ENCODE assay signal across 9 cellular contexts in the genomic region with DNA sequence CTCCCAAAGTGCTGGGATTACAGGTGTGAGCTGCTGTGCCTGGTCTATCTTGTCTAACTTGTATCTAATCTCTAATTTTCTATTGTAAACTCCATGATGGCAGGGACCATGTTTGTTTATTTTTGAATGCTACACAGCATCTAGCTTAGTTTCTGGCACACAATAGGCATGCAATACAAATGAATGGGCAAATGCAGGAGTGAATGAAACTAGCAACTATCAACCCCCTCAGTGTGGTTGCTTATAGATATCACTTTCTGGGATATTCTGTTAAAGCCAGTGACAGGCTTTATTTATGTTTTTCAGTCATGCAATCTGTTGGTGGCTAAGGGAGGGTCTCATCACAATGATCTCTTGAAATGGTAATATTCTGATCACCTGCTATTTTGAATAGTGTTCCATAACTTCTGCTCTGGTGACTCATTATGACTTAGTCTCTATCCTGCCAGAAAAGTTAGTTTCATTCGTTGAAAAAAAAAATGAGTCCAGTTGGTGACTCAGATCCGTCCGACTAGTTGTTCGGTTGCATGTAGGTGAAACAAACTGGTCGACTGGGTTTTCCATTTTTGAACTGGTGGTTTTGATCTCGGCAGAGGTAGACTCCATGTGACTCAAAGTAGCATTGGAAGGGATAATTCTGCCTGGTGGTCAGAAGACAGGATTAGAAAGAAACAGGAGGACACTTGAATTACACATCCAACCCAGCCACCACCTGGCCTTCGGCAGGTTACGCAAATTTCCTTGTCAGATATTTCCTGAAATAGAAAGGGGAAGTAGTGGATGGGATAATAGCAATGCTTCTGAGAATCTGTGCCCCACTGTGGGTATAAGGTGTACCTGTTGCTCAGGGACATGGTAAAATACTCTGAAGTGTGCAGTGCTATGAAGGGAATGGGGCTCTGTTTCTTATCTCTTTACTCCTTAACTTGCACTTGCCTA.
A peak's percentile ranks its signal among the peaks of the same experiment; 100 is the strongest.
DNase-seq lines count a peak whose midpoint lies in the region; ATAC-seq and TF ChIP-seq lines count a peak whose summit lies in the region.
"Had no signal": no experiment of that assay in that cellular context is flagged by ENCODE, and none has a peak within 500 bp of the region (broad histone marks: within the 10 kb centered on the region; RNA-seq: fewer than 3 reads in every experiment).

No MANE protein-coding gene starts in this region.

- no peak for TF ChIP-seq POLR2A in ovary (IDR thresholded peaks at IDR 0.05)
- no peak for TF ChIP-seq POLR2A in upper lobe of left lung (IDR thresholded peaks at IDR 0.05)

- CTCF ChIA-PET in activated CD4-positive, alpha-beta memory T cell treated with anti-CD3 and anti-CD28 coated beads, Interleukin-2, amount 10 ng/mL, durations not matched to agents 7 days and 5 days (lab: Charles Lee): interaction anchor here (1.2 kb wide), 1 partner anchor 70 kb away, joined by 6 read pairs; no protein-coding TSS in a partner anchor

- POLR2A ChIA-PET in activated CD4-positive, alpha-beta memory T cell treated with anti-CD3 and anti-CD28 coated beads, Interleukin-2, amount 10 ng/mL, durations not matched to agents 7 days and 5 days (lab: Charles Lee): interaction anchor here (1.7 kb wide), 1 partner anchor 72 kb away, joined by 7 read pairs; no protein-coding TSS in a partner anchor

- H3K9me3 ChIP-seq in BE2C (no peaks in the 10 kb centered on the region), ovary (no peaks in the 10 kb centered on the region), upper lobe of left lung (no peaks in the 10 kb centered on the region)

- TF ChIP-seq EP300 in ovary (IDR thresholded peaks at IDR 0.05) (no peak), upper lobe of left lung (IDR thresholded peaks at IDR 0.05) (no peak)

- peaks cover 59% of the 10 kb centered on the region for H3K4me1 Mint-ChIP-seq in activated CD4-positive, alpha-beta memory T cell treated with anti-CD3 and anti-CD28 coated beads, Interleukin-2, amount 10 ng/mL, durations not matched to agents 7 days and 5 days
- H3K4me1 Mint-ChIP-seq in stimulated activated naive B cell treated with anti-CD40 and anti-IgM and Interleukin-4, amounts not matched to agents 10 μg/mL and 1 μg/mL and 100 μg/mL, for 72 hours: peaks cover 8 to 9% of the 10 kb centered on the region in 2 donors

- H3K4me3 ChIP-seq in BE2C (ENCODE audit: low read depth, low read length) (no peak overlapping the region), ovary (no peak overlapping the region), upper lobe of left lung (no peak overlapping the region)

- H3K4me1 ChIP-seq in BE2C (peaks cover 2% of the 10 kb centered on the region), ovary (ENCODE audit: insufficient read depth) (no peaks in the 10 kb centered on the region), upper lobe of left lung (no peaks in the 10 kb centered on the region)

- H3K4me3 Mint-ChIP-seq in activated CD4-positive, alpha-beta memory T cell treated with anti-CD3 and anti-CD28 coated beads, Interleukin-2, amount 10 ng/mL, durations not matched to agents 7 days and 5 days: peak overlapping the region; percentile 50
- H3K4me3 Mint-ChIP-seq in stimulated activated naive B cell treated with anti-CD40 and anti-IgM and Interleukin-4, amounts not matched to agents 10 μg/mL and 1 μg/mL and 100 μg/mL, for 72 hours: no peak overlapping the region
- H3K4me3 Mint-ChIP-seq: B cell had no signal

- peak; percentile 77 for ATAC-seq in HG03342 (IDR thresholded peaks at IDR 0.05; ENCODE audit: unreplicated experiment)
- peak; percentile 21 to 56 for ATAC-seq in stimulated activated naive B cell treated with anti-CD40 and anti-IgM and Interleukin-4, amounts not matched to agents 10 μg/mL and 1 μg/mL and 100 μg/mL, for 72 hours (replicated peaks)
- ATAC-seq in upper lobe of left lung (ENCODE audit: low FRiP score in 2 of 2): no peak

- peak overlapping the region; percentile 88 for H3K27ac Mint-ChIP-seq in activated CD4-positive, alpha-beta memory T cell treated with anti-CD3 and anti-CD28 coated beads, Interleukin-2, amount 10 ng/mL, durations not matched to agents 7 days and 5 days
- H3K27ac Mint-ChIP-seq in stimulated activated naive B cell treated with anti-CD40 and anti-IgM and Interleukin-4, amounts not matched to agents 10 μg/mL and 1 μg/mL and 100 μg/mL, for 72 hours: no peak overlapping the region
- H3K27ac Mint-ChIP-seq: B cell had no signal

- TF ChIP-seq CTCF in BE2C (IDR thresholded peaks at IDR 0.05; ENCODE audit: low read depth, low read length) (no peak), ovary (IDR thresholded peaks at IDR 0.05) (no peak), upper lobe of left lung (IDR thresholded peaks at IDR 0.05) (no peak)

- intact Hi-C loops in ovary (cut with DNase I): no loop called here

- WGBS in ovary, 3 donors: 84 to 87% (median 84%) methylated on average over 8 of the region's 8 CpGs
- 81 to 86% methylated on average over 8 of the region's 8 CpGs for WGBS in upper lobe of left lung, 2 donors

- peak; percentile 68 for DNase-seq in activated effector memory CD4-positive, alpha-beta T cell treated with anti-CD3 and anti-CD28 coated beads, Interleukin-2, amount 50 U/mL, for 16 hours
- DNase-seq in activated effector memory CD4-positive, alpha-beta T cell treated with Interleukin-2 at 50 U/mL for 16 hours: no peak
- DNase-seq in activated CD4-positive, alpha-beta memory T cell treated with anti-CD3 and anti-CD28 coated beads, Interleukin-2, amount 10 ng/mL, durations not matched to agents 7 days and 5 days: peak; percentile 64
- DNase-seq in stimulated activated naive B cell treated with anti-CD40 and anti-IgM and Interleukin-4, amounts not matched to agents 10 μg/mL and 1 μg/mL and 100 μg/mL, for 72 hours: peak; percentile 3
- DNase-seq in BE2C: no peak
- DNase-seq in ovary: no peak
- no peak for DNase-seq in upper lobe of left lung

- peaks cover 13% of the 10 kb centered on the region for H3K36me3 Mint-ChIP-seq in activated CD4-positive, alpha-beta memory T cell treated with anti-CD3 and anti-CD28 coated beads, Interleukin-2, amount 10 ng/mL, durations not matched to agents 7 days and 5 days (ENCODE audit: low read depth)
- no peaks in the 10 kb centered on the region for H3K36me3 Mint-ChIP-seq in stimulated activated naive B cell treated with anti-CD40 and anti-IgM and Interleukin-4, amounts not matched to agents 10 μg/mL and 1 μg/mL and 100 μg/mL, for 72 hours

- no peak overlapping the region for H3K27ac ChIP-seq in ovary
- no peak overlapping the region for H3K27ac ChIP-seq in upper lobe of left lung

- no peaks in the 10 kb centered on the region for H3K9me3 Mint-ChIP-seq in activated CD4-positive, alpha-beta memory T cell treated with anti-CD3 and anti-CD28 coated beads, Interleukin-2, amount 10 ng/mL, durations not matched to agents 7 days and 5 days
- H3K9me3 Mint-ChIP-seq in stimulated activated naive B cell treated with anti-CD40 and anti-IgM and Interleukin-4, amounts not matched to agents 10 μg/mL and 1 μg/mL and 100 μg/mL, for 72 hours: no peaks in the 10 kb centered on the region

- no peaks in the 10 kb centered on the region for H3K36me3 ChIP-seq in BE2C
- H3K36me3 ChIP-seq in ovary: no peaks in the 10 kb centered on the region
- no peaks in the 10 kb centered on the region for H3K36me3 ChIP-seq in upper lobe of left lung

- H3K27me3 ChIP-seq in BE2C (no peaks in the 10 kb centered on the region), ovary (no peaks in the 10 kb centered on the region), upper lobe of left lung (no peaks in the 10 kb centered on the region)

- H3K27me3 Mint-ChIP-seq in activated CD4-positive, alpha-beta memory T cell treated with anti-CD3 and anti-CD28 coated beads, Interleukin-2, amount 10 ng/mL, durations not matched to agents 7 days and 5 days: no peaks in the 10 kb centered on the region
- H3K27me3 Mint-ChIP-seq in stimulated activated naive B cell treated with anti-CD40 and anti-IgM and Interleukin-4, amounts not matched to agents 10 μg/mL and 1 μg/mL and 100 μg/mL, for 72 hours: peaks cover 45 to 77% of the 10 kb centered on the region in 2 donors

Comparison
In these comparisons a context has a peak if more than half of its experiments do, and no peak if none do; other contexts are left out.
1. DNase-seq: peak in activated effector memory CD4-positive, alpha-beta T cell treated with anti-CD3 and anti-CD28 coated beads, Interleukin-2, amount 50 U/mL, for 16 hours (single experiment), activated CD4-positive, alpha-beta memory T cell treated with anti-CD3 and anti-CD28 coated beads, Interleukin-2, amount 10 ng/mL, durations not matched to agents 7 days and 5 days (single experiment) and stimulated activated naive B cell treated with anti-CD40 and anti-IgM and Interleukin-4, amounts not matched to agents 10 μg/mL and 1 μg/mL and 100 μg/mL, for 72 hours (single experiment); none in activated effector memory CD4-positive, alpha-beta T cell treated with Interleukin-2 at 50 U/mL for 16 hours (single experiment), BE2C (single experiment), ovary (0 of 5) and upper lobe of left lung (0 of 2).
2. ATAC-seq: peak in HG03342 (single experiment) and stimulated activated naive B cell treated with anti-CD40 and anti-IgM and Interleukin-4, amounts not matched to agents 10 μg/mL and 1 μg/mL and 100 μg/mL, for 72 hours (2 of 2); none in upper lobe of left lung (0 of 2).